ENCODE assay signal across 30 cellular contexts in genomic region chr13:36476661-36477060, GRCh38. TPM values are rescaled to one million over a fixed set of nuclear protein-coding genes. Genes with fewer than 3 reads are reported as not detected.
"Had no signal": no experiment of that assay in that cellular context is flagged by ENCODE, and none has a peak within 500 bp of the region (broad histone marks: within the 10 kb centered on the region; RNA-seq: fewer than 3 reads in every experiment).

No MANE protein-coding gene starts in this region.

- H3K9ac ChIP-seq: neural progenitor cell, parathyroid adenoma had no signal

- H2AFZ ChIP-seq: neural progenitor cell, parathyroid adenoma had no signal

- DNase-seq: natural killer cell; occipital lobe; ovary; posterior cingulate gyrus; psoas muscle; right cardiac atrium; right lobe of liver; sigmoid colon; spleen; stimulated activated CD4-positive, alpha-beta T cell treated with anti-CD3 and anti-CD28 coated beads, Interleukin-12 subunit alpha, Interleukin-12 subunit beta, amount 100 ng/mL, for 4 hours; stimulated activated CD4-positive, alpha-beta T cell treated with anti-CD3 and anti-CD28 coated beads, Interleukin-1b, Interleukin-23, amount 100 ng/mL, for 48 hours; stimulated activated CD4-positive, alpha-beta T cell treated with anti-CD3 and anti-CD28 coated beads, Interleukin-4, amount 100 ng/mL, for 1 hour; stimulated activated CD4-positive, alpha-beta T cell treated with anti-CD3 and anti-CD28 coated beads, Interleukin-4, amount 100 ng/mL, for 4 hours; stimulated activated CD8-positive, alpha-beta memory T cell treated with anti-CD3 and anti-CD28 coated beads, Interleukin-4, amount 100 ng/mL, for 48 hours; stimulated activated naive CD4-positive, alpha-beta T cell; stimulated activated naive CD8-positive, alpha-beta T cell treated with anti-CD3 and anti-CD28 coated beads, Interleukin-15, amount 100 ng/mL, for 72 hours; stimulated activated naive CD8-positive, alpha-beta T cell treated with anti-CD3 and anti-CD28 coated beads, Interleukin-15, Interleukin-2, amounts not matched to agents 100 U/mL and 50 U/mL, for 24 hours; substantia nigra; testis; tibial artery; transverse colon; upper lobe of left lung had no signal

- H3K36me3 ChIP-seq: neural progenitor cell, ovary, right lobe of liver, sigmoid colon, spleen, suprapubic skin, tibial artery, transverse colon, upper lobe of left lung, vagina had no signal

- H3K79me2 ChIP-seq: parathyroid adenoma had no signal

- ATAC-seq: natural killer cell; psoas muscle; right cardiac atrium; right lobe of liver; stimulated activated memory B cell treated with anti-CD40 and anti-IgM and Interleukin-4, amounts not matched to agents 10 μg/mL and 1 μg/mL and 100 μg/mL, for 72 hours; stimulated activated naive CD8-positive, alpha-beta T cell treated with anti-CD3 and anti-CD28 coated beads, Interleukin-15, amount 100 ng/mL, for 72 hours; stimulated activated naive CD8-positive, alpha-beta T cell treated with anti-CD3 and anti-CD28 coated beads, Interleukin-15, Interleukin-2, amounts not matched to agents 100 U/mL and 50 U/mL, for 24 hours had no signal

- H3K9me3 ChIP-seq: ovary, psoas muscle, right lobe of liver, testis, transverse colon, upper lobe of left lung, vagina had no signal

- H3K4me3 ChIP-seq: neural progenitor cell, ovary, psoas muscle, right lobe of liver, sigmoid colon, skin epidermis, smooth muscle cell, spleen, suprapubic skin, testis, tibial artery, transverse colon, upper lobe of left lung, vagina had no signal

- H3K4me2 ChIP-seq: neural progenitor cell, smooth muscle cell had no signal

- H3K27me3 ChIP-seq: neural progenitor cell, ovary, right lobe of liver, sigmoid colon, spleen, suprapubic skin, testis, tibial artery, transverse colon, upper lobe of left lung, vagina had no signal

- H3K4me1 ChIP-seq: neural progenitor cell, parathyroid adenoma, psoas muscle, right lobe of liver, sigmoid colon, spleen, suprapubic skin, testis, tibial artery, transverse colon, upper lobe of left lung, vagina had no signal

- H3K27ac ChIP-seq: neural progenitor cell, ovary, parathyroid adenoma, psoas muscle, right lobe of liver, sigmoid colon, skin epidermis, spleen, suprapubic skin, testis, tibial artery, transverse colon, upper lobe of left lung, vagina had no signal

RNA-seq across cellular contexts. Expression of gene CCNA1, which starts 44.4 kb away (rescaled TPM):
- total RNA-seq: osteoblast, right cardiac atrium, transverse colon, vagina had no signal
- polyA plus RNA-seq: smooth muscle cell had no signal
